ENCODE assay signal across 8 cellular contexts in the genomic region with DNA sequence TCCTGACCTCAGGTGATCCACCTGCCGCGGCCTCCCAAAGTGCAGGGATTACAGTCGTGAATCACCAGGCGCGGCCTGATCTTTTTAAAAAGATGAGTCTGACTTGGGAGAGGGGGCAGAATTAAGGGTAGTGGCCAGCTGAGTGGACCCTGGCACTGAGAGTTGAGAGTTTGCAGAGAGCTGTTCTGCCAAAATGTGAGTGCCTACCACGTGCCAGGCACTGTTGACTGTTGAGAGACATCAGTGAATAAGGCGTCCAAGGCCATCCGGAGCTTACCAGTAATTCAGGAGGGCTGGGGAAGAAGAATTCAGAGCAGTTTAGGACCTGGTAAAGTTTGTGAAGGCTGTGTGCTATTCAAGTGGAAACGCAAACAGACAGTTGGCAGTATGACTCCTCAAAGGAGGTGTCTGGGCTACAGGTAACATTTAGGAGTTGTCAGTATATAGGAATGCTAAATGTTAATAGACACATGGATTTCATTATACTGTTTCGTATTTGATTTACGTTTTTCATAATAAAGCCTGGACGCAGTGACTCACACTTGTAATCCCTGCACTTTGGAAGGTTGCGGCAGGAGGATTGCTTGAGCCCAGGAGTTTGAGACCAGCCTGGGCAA. TPM values are rescaled to one million over a fixed set of nuclear protein-coding genes. Genes with fewer than 3 reads are reported as not detected.
DNase-seq lines count a peak whose midpoint lies in the region; FAIRE-seq and TF ChIP-seq lines count a peak whose summit lies in the region.

No MANE protein-coding gene starts in this region.

- TF ChIP-seq POLR2A in H54 (IDR thresholded peaks at IDR 0.05; ENCODE audit: low read depth, low read length): no peak

- H3K9ac ChIP-seq in muscle layer of colon (ENCODE audit: low read length): peak overlapping the region; percentile 18

- POLR2A ChIA-PET in BJ (lab: Charles Lee): interaction anchor here (0.6 kb wide), 1 partner anchor 86 kb away, joined by 3 read pairs; a partner anchor contains a TSS

- H3K36me3 ChIP-seq in BJ (ENCODE audit: control insufficient read depth, insufficient read depth, low read length) (peaks cover 5% of the 10 kb centered on the region; the same call in 1 of the 2 replicates), muscle layer of colon (ENCODE audit: insufficient read depth, low read length) (peaks cover 4% of the 10 kb centered on the region)

- no peak overlapping the region for H3K4me3 ChIP-seq in BJ (ENCODE audit: low read depth, low read length)
- peak overlapping the region in 1 of 2 donors; percentile 57 for H3K4me3 ChIP-seq in muscle layer of colon (ENCODE audit: low read depth in 1 of 2, low read length in 2 of 2)

- no peaks in the 10 kb centered on the region for H3K9me3 ChIP-seq in muscle layer of colon (ENCODE audit: low read length)

- no peak for TF ChIP-seq CTCF in BJ (IDR thresholded peaks at IDR 0.05; ENCODE audit: insufficient read depth, low read depth, low read length)

- H3K27ac ChIP-seq in muscle layer of colon (ENCODE audit: low read depth, low read length): peak overlapping the region; percentile 40

- CTCF ChIA-PET in BJ (lab: Yijun Ruan, JAX): interaction anchor here (1.2 to 2.5 kb wide), 3 partner anchors 9 to 109 kb away, joined by 3 to 7 read pairs (median 3); no protein-coding TSS in a partner anchor

- H3K27me3 ChIP-seq in BJ (ENCODE audit: control insufficient read depth, insufficient read depth, low read length) (no peaks in the 10 kb centered on the region), muscle layer of colon (ENCODE audit: control insufficient read depth in 1 of 2, insufficient read depth in 2 of 2, low read length in 2 of 2) (no peaks in the 10 kb centered on the region)

- peak; percentile 58 for DNase-seq in BJ (ENCODE audit: low read depth)
- peak; percentile 55 for DNase-seq in NCI-H2029 (lab: John Stamatoyannopoulos, UW)
- DNase-seq in dedifferentiated amniotic fluid mesenchymal stem cell (ENCODE audit: extremely low spot score): peak; percentile 61
- DNase-seq in COLO829 (ENCODE audit: low spot score): no peak
- no peak for DNase-seq in NCI-H82 treated with DMSO at 0.1 percent for 48 hours (lab: John Stamatoyannopoulos, UW; ENCODE audit: unreplicated experiment)
- no peak for DNase-seq in H54 (ENCODE audit: insufficient read length, low spot score)
- no peak for DNase-seq in HTR-8/SVneo (ENCODE audit: insufficient read length, low spot score)

- no peak for FAIRE-seq in H54 (lab: Jason Lieb, UNC)
- FAIRE-seq in HTR-8/SVneo (lab: Jason Lieb, UNC): no peak

- peaks cover 26% of the 10 kb centered on the region for H3K4me1 ChIP-seq in muscle layer of colon (ENCODE audit: insufficient read depth, low read length)

RNA-seq across cellular contexts. Expression of a gene that starts 1.5 kb away (rescaled TPM):
- 31.1 and 53.6 TPM in 2 replicates for polyA plus RNA-seq in BJ (2011; rRNA removed)
- polyA minus RNA-seq in BJ (2011; rRNA and poly(A)+ RNA removed): 13.0 and 13.1 TPM in 2 replicates

RNA-seq across cellular contexts. Expression of a gene that starts 14.2 kb away (rescaled TPM):
- 8.5 and 13.6 TPM in 2 replicates for polyA plus RNA-seq in BJ (2011; rRNA removed)
- polyA minus RNA-seq in BJ (2011; rRNA and poly(A)+ RNA removed): 3.4 TPM in 2 replicates

Comparison
In these comparisons a context has a peak if more than half of its experiments do, and no peak if none do; other contexts are left out.
1. DNase-seq: peak in BJ (single experiment), NCI-H2029 (single experiment) and dedifferentiated amniotic fluid mesenchymal stem cell (single experiment); none in COLO829 (single experiment), NCI-H82 treated with DMSO at 0.1 percent for 48 hours (single experiment), H54 (single experiment) and HTR-8/SVneo (single experiment).